In genomic region chr3:8768364-8769087, GRCh38 we compare ENCODE assay signal across 8 cellular contexts. TPM values are rescaled to one million over a fixed set of nuclear protein-coding genes. Genes with fewer than 3 reads are reported as not detected.
A peak's percentile ranks its signal among the peaks of the same experiment; 100 is the strongest.
DNase-seq lines count a peak whose midpoint lies in the region; ATAC-seq and TF ChIP-seq lines count a peak whose summit lies in the region.

No MANE protein-coding gene starts in this region.

- TF ChIP-seq CTCF in RWPE2 (IDR thresholded peaks at IDR 0.05; ENCODE audit: poor library complexity, severe bottlenecking) (no peak), hepatocyte (IDR thresholded peaks at IDR 0.05; ENCODE audit: poor library complexity) (no peak)

- peak overlapping the region; percentile 89 for H3K4me2 ChIP-seq in hepatocyte

- peaks cover 52% of the 10 kb centered on the region for H3K27me3 Mint-ChIP-seq in activated CD4-positive, alpha-beta T cell treated with anti-CD3 and anti-CD28 coated beads, Interleukin-2, amount 10 ng/mL, durations not matched to agents 7 days and 5 days

- 53% methylated on average over 36 of the region's 36 CpGs for WGBS in hepatocyte (ENCODE audit: low lambda C conversion rate, missing lambda C conversion rate)

- H3K79me2 ChIP-seq in hepatocyte = no peaks in the 10 kb centered on the region

- no peaks in the 10 kb centered on the region for H4K20me1 ChIP-seq in hepatocyte (ENCODE audit: insufficient read depth, poor library complexity, severe bottlenecking)

- H3K4me3 Mint-ChIP-seq in activated CD4-positive, alpha-beta T cell treated with anti-CD3 and anti-CD28 coated beads, Interleukin-2, amount 10 ng/mL, durations not matched to agents 7 days and 5 days = peak overlapping the region; percentile 20

- H3K9me3 Mint-ChIP-seq in activated CD4-positive, alpha-beta T cell treated with anti-CD3 and anti-CD28 coated beads, Interleukin-2, amount 10 ng/mL, durations not matched to agents 7 days and 5 days = no peaks in the 10 kb centered on the region

- H3K27me3 ChIP-seq in RWPE2 (ENCODE audit: insufficient read depth, poor library complexity, severe bottlenecking) (peaks cover 10% of the 10 kb centered on the region), hepatocyte (peaks cover 18% of the 10 kb centered on the region)

- no peak for DNase-seq in activated CD4-positive, alpha-beta T cell treated with anti-CD3 and anti-CD28 coated beads, Interleukin-2, amount 10 ng/mL, durations not matched to agents 7 days and 5 days
- no peak for DNase-seq in activated CD4-positive, alpha-beta T cell treated with anti-CD3 and anti-CD28 coated beads, Interleukin-2, amount 50 U/mL, for 4 hours
- DNase-seq in RWPE2 (ENCODE audit: low spot score) = no peak
- no peak for DNase-seq in hepatocyte (ENCODE audit: low spot score)
- DNase-seq in NCI-H2107 (lab: John Stamatoyannopoulos, UW) = no peak
- no peak for DNase-seq in NAMALWA (ENCODE audit: low spot score)
- DNase-seq in hippocampal formation (lab: John Stamatoyannopoulos, UW) = no peak

- POLR2A ChIA-PET in activated CD4-positive, alpha-beta T cell treated with anti-CD3 and anti-CD28 coated beads, Interleukin-2, amount 10 ng/mL, durations not matched to agents 7 days and 5 days (lab: Charles Lee) = no interaction called here

- H3K9me3 ChIP-seq in RWPE2 (ENCODE audit: severe bottlenecking) (no peaks in the 10 kb centered on the region), hepatocyte (ENCODE audit: low read depth) (no peaks in the 10 kb centered on the region)

- H3K9me2 ChIP-seq in hepatocyte (replicated peaks; ENCODE audit: insufficient read depth) = no peaks in the 10 kb centered on the region

- H3K27ac Mint-ChIP-seq in activated CD4-positive, alpha-beta T cell treated with anti-CD3 and anti-CD28 coated beads, Interleukin-2, amount 10 ng/mL, durations not matched to agents 7 days and 5 days = no peak overlapping the region

- H2AFZ ChIP-seq in hepatocyte = no peak overlapping the region

- H3K4me1 Mint-ChIP-seq in activated CD4-positive, alpha-beta T cell treated with anti-CD3 and anti-CD28 coated beads, Interleukin-2, amount 10 ng/mL, durations not matched to agents 7 days and 5 days = peaks cover 15% of the 10 kb centered on the region

- peak; percentile 30 for ATAC-seq in HG02571 (IDR thresholded peaks at IDR 0.05; ENCODE audit: unreplicated experiment)
- no peak; the same call in 2 of the 3 replicates for ATAC-seq in RWPE2 (ENCODE audit: low read depth)

- H3K36me3 Mint-ChIP-seq in activated CD4-positive, alpha-beta T cell treated with anti-CD3 and anti-CD28 coated beads, Interleukin-2, amount 10 ng/mL, durations not matched to agents 7 days and 5 days (ENCODE audit: low read depth) = no peaks in the 10 kb centered on the region

- H3K4me1 ChIP-seq in RWPE2 (ENCODE audit: insufficient read depth, poor library complexity, severe bottlenecking) (no peaks in the 10 kb centered on the region), hepatocyte (ENCODE audit: insufficient read depth) (peaks cover 4% of the 10 kb centered on the region)

- CTCF ChIA-PET in activated CD4-positive, alpha-beta T cell treated with anti-CD3 and anti-CD28 coated beads, Interleukin-2, amount 10 ng/mL, durations not matched to agents 7 days and 5 days (lab: Charles Lee) = interaction anchor here (1.3 to 1.4 kb wide), 2 partner anchors 12 to 15 kb away, joined by 3 read pairs; no protein-coding TSS in a partner anchor

- H3K4me3 ChIP-seq in RWPE2 (ENCODE audit: severe bottlenecking) (peak overlapping the region; percentile 19), hepatocyte (no peak overlapping the region)

- H3K27ac ChIP-seq in RWPE2 (ENCODE audit: poor library complexity, severe bottlenecking) (no peak overlapping the region), hepatocyte (no peak overlapping the region)

- H3K36me3 ChIP-seq in RWPE2 (ENCODE audit: low read depth) = no peaks in the 10 kb centered on the region
- no peaks in the 10 kb centered on the region for H3K36me3 ChIP-seq in hepatocyte (replicated peaks; ENCODE audit: insufficient read depth, low read depth)

RNA-seq across cellular contexts. Expression of gene OXTR, which starts 0.9 kb away (rescaled TPM):
- total RNA-seq in activated CD4-positive, alpha-beta T cell treated with anti-CD3 and anti-CD28 coated beads, Interleukin-2, amount 10 ng/mL, durations not matched to agents 7 days and 5 days = under 1 TPM; 0.65 to 0.82 TPM
- 1.6 and 1.9 TPM in 2 replicates for total RNA-seq in hepatocyte
- polyA plus RNA-seq in hepatocyte = 0.97 and 1.3 TPM in 2 replicates

RNA-seq across cellular contexts. Expression of gene CAV3, which starts 34.9 kb away (rescaled TPM):
- total RNA-seq in activated CD4-positive, alpha-beta T cell treated with anti-CD3 and anti-CD28 coated beads, Interleukin-2, amount 10 ng/mL, durations not matched to agents 7 days and 5 days = not detected
- not detected in 2 replicates for total RNA-seq in hepatocyte
- not detected in 2 replicates for polyA plus RNA-seq in hepatocyte
